8 cellular contexts compared by ENCODE assay signal in the genomic region with DNA sequence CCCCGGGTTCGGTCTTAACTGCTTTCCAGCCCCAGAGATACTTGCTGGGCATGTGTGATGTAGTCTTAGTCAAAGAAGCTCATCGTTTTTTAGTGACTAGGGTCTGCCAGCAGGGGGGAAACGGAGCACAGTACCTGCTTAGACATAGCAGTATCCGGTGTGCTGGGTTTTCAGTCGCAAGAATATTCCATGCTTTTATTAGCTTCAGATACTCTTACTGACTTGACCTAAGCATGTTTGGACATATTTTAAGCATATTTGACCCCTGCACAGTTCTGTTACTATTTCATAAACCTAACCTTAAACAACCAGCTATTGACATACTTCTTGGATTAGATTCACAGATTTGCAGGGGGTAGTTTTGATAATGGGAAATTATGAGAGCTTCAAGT. TPM values are rescaled to one million over a fixed set of nuclear protein-coding genes. Genes with fewer than 3 reads are reported as not detected.
A peak's percentile ranks its signal among the peaks of the same experiment; 100 is the strongest.
DNase-seq lines count a peak whose midpoint lies in the region; ATAC-seq and TF ChIP-seq lines count a peak whose summit lies in the region.

No MANE protein-coding gene starts in this region.

- peaks cover 48% of the 10 kb centered on the region for H3K36me3 ChIP-seq in WERI-Rb-1

- TF ChIP-seq CTCF in WERI-Rb-1 (IDR thresholded peaks at IDR 0.05; ENCODE audit: low read depth, low read length): peak; percentile 81
- TF ChIP-seq CTCF in chondrocyte (IDR thresholded peaks at IDR 0.05): peak; percentile 80

- peak overlapping the region; percentile 98 for H3K4me3 ChIP-seq in WERI-Rb-1 (ENCODE audit: low read depth, low read length)

- H3K4me1 Mint-ChIP-seq in chondrocyte (ENCODE audit: low read depth): peaks cover 35% of the 10 kb centered on the region
- H3K4me1 Mint-ChIP-seq in memory B cell: peaks cover 24% of the 10 kb centered on the region
- H3K4me1 Mint-ChIP-seq in stimulated activated effector memory CD8-positive, alpha-beta T cell treated with anti-CD3 and anti-CD28 coated beads, Interleukin-12 subunit alpha, Interleukin-12 subunit beta, amount 100 ng/mL, for 72 hours: peaks cover 42% of the 10 kb centered on the region

- no peaks in the 10 kb centered on the region for H3K27me3 ChIP-seq in WERI-Rb-1 (ENCODE audit: insufficient read depth, low read depth, severe bottlenecking)

- peak overlapping the region; percentile 95 for H3K27ac ChIP-seq in WERI-Rb-1

- H3K9me3 ChIP-seq in WERI-Rb-1 (ENCODE audit: severe bottlenecking): no peaks in the 10 kb centered on the region

- H3K4me3 Mint-ChIP-seq in chondrocyte (ENCODE audit: unreplicated experiment): peak overlapping the region; percentile 90
- peak overlapping the region; percentile 96 for H3K4me3 Mint-ChIP-seq in memory B cell
- H3K4me3 Mint-ChIP-seq in stimulated activated effector memory CD8-positive, alpha-beta T cell treated with anti-CD3 and anti-CD28 coated beads, Interleukin-12 subunit alpha, Interleukin-12 subunit beta, amount 100 ng/mL, for 72 hours: peak overlapping the region; percentile 100

- H3K36me3 Mint-ChIP-seq in chondrocyte (ENCODE audit: low read depth): peaks cover 2% of the 10 kb centered on the region
- peaks cover 2% of the 10 kb centered on the region for H3K36me3 Mint-ChIP-seq in memory B cell
- H3K36me3 Mint-ChIP-seq in stimulated activated effector memory CD8-positive, alpha-beta T cell treated with anti-CD3 and anti-CD28 coated beads, Interleukin-12 subunit alpha, Interleukin-12 subunit beta, amount 100 ng/mL, for 72 hours: peaks cover 74% of the 10 kb centered on the region

- ATAC-seq in GM18499 (IDR thresholded peaks at IDR 0.05; ENCODE audit: insufficient read depth, unreplicated experiment) (peak; percentile 32), HG03095 (IDR thresholded peaks at IDR 0.05; ENCODE audit: unreplicated experiment) (peak; percentile 24), memory B cell (ENCODE audit: low read depth) (peak; percentile 33)
- ATAC-seq in stimulated activated effector memory CD8-positive, alpha-beta T cell treated with anti-CD3 and anti-CD28 coated beads, Interleukin-12 subunit alpha, Interleukin-12 subunit beta, amount 100 ng/mL, for 72 hours: peak; percentile 31

- H3K27ac Mint-ChIP-seq in chondrocyte (ENCODE audit: unreplicated experiment): peak overlapping the region; percentile 91
- peak overlapping the region; percentile 93 for H3K27ac Mint-ChIP-seq in memory B cell
- H3K27ac Mint-ChIP-seq in stimulated activated effector memory CD8-positive, alpha-beta T cell treated with anti-CD3 and anti-CD28 coated beads, Interleukin-12 subunit alpha, Interleukin-12 subunit beta, amount 100 ng/mL, for 72 hours: peak overlapping the region; percentile 100

- H3K27me3 Mint-ChIP-seq in chondrocyte (ENCODE audit: low read depth): no peaks in the 10 kb centered on the region
- no peaks in the 10 kb centered on the region for H3K27me3 Mint-ChIP-seq in memory B cell

- peak; percentile 71 for DNase-seq in A172 (ENCODE audit: low spot score)
- peak; percentile 75 for DNase-seq in NCI-H2227 (lab: John Stamatoyannopoulos, UW; ENCODE audit: unreplicated experiment)
- DNase-seq in WERI-Rb-1: peak; percentile 92
- DNase-seq in chondrocyte (ENCODE audit: low spot score): no peak
- DNase-seq in memory B cell (ENCODE audit: low spot score in 2 of 2): peak; percentile 38 to 62
- DNase-seq in stimulated activated effector memory CD8-positive, alpha-beta T cell treated with anti-CD3 and anti-CD28 coated beads, Interleukin-12 subunit alpha, Interleukin-12 subunit beta, amount 100 ng/mL, for 72 hours (ENCODE audit: low spot score in 2 of 2): peak; percentile 25 to 70

- H3K9me3 Mint-ChIP-seq in chondrocyte (ENCODE audit: low read depth): no peaks in the 10 kb centered on the region
- H3K9me3 Mint-ChIP-seq in memory B cell: no peaks in the 10 kb centered on the region
- no peaks in the 10 kb centered on the region for H3K9me3 Mint-ChIP-seq in stimulated activated effector memory CD8-positive, alpha-beta T cell treated with anti-CD3 and anti-CD28 coated beads, Interleukin-12 subunit alpha, Interleukin-12 subunit beta, amount 100 ng/mL, for 72 hours

RNA-seq across cellular contexts. Expression of gene E2F3, which starts 3.0 kb away (rescaled TPM):
- total RNA-seq in A172 (2014; rRNA removed; shearing (Covaris generic)): 6.5 and 8.1 TPM in 2 replicates
- total RNA-seq in chondrocyte: 16.8 to 18.3 TPM (median 17.1 TPM) in 3 replicates
